In genomic region chr15:36501063-36501678, GRCh38 we compare ENCODE assay signal across 8 cellular contexts.
DNase-seq lines count a peak whose midpoint lies in the region; ATAC-seq lines count a peak whose summit lies in the region.

No MANE protein-coding gene starts in this region.

- CTCF ChIA-PET in CD4-positive, alpha-beta memory T cell (lab: Charles Lee; ENCODE audit: partially characterized antibody): no interaction called here

- H3K4me3 ChIP-seq in CD4-positive, alpha-beta memory T cell (ENCODE audit: low read length in 2 of 2): no peak overlapping the region
- H3K4me3 ChIP-seq in right cardiac atrium (ENCODE audit: low read length) (no peak overlapping the region), skeletal muscle cell (ENCODE audit: low read depth, low read length) (no peak overlapping the region)

- ATAC-seq in GM19023 (IDR thresholded peaks at IDR 0.05; ENCODE audit: unreplicated experiment) (peak; percentile 80), HG03439 (IDR thresholded peaks at IDR 0.05; ENCODE audit: unreplicated experiment) (peak; percentile 77), right cardiac atrium (peak; percentile 88 to 96), HG03457 (IDR thresholded peaks at IDR 0.05; ENCODE audit: unreplicated experiment) (no peak)

- no peaks in the 10 kb centered on the region for H3K36me3 Mint-ChIP-seq in CD4-positive, alpha-beta memory T cell

- intact Hi-C loops in CD4-positive, alpha-beta memory T cell (cut with micrococcal nuclease): loop anchor here (5.0 kb wide), 1 partner anchor 631 kb away; no protein-coding TSS in a partner anchor
- intact Hi-C loops in right cardiac atrium (cut with DNase I): loop anchor here in 1 of 4 donors (10.0 kb wide), 1 partner anchor 634 kb away; no protein-coding TSS in a partner anchor

- H3K27ac ChIP-seq in CD4-positive, alpha-beta memory T cell (ENCODE audit: low read depth, low read length): no peak overlapping the region
- no peak overlapping the region for H3K27ac ChIP-seq in right cardiac atrium (ENCODE audit: low read length)

- POLR2A ChIA-PET in CD4-positive, alpha-beta memory T cell (lab: Charles Lee; ENCODE audit: partially characterized antibody): no interaction called here

- H3K9me3 Mint-ChIP-seq in CD4-positive, alpha-beta memory T cell: no peaks in the 10 kb centered on the region

- peaks cover 3 to 6% of the 10 kb centered on the region in 2 donors for H3K27me3 Mint-ChIP-seq in CD4-positive, alpha-beta memory T cell

- no peaks in the 10 kb centered on the region for H3K27me3 ChIP-seq in CD4-positive, alpha-beta memory T cell (ENCODE audit: insufficient read depth, low read length)
- no peaks in the 10 kb centered on the region for H3K27me3 ChIP-seq in right cardiac atrium (ENCODE audit: control insufficient read depth, insufficient read depth)

- 25% methylated on average over 5 of the region's 5 CpGs for WGBS in right cardiac atrium

- no peak overlapping the region for H3K27ac Mint-ChIP-seq in CD4-positive, alpha-beta memory T cell

- peaks cover 0 to 2% (median 0%) of the 10 kb centered on the region in 4 donors for H3K4me1 Mint-ChIP-seq in CD4-positive, alpha-beta memory T cell

- H3K4me1 ChIP-seq in CD4-positive, alpha-beta memory T cell (ENCODE audit: insufficient read depth, low read length): no peaks in the 10 kb centered on the region
- H3K4me1 ChIP-seq in right cardiac atrium (ENCODE audit: control insufficient read depth, insufficient read depth, low read length): no peaks in the 10 kb centered on the region

- H3K4me3 Mint-ChIP-seq in CD4-positive, alpha-beta memory T cell: no peak overlapping the region

- DNase-seq in CD4-positive, alpha-beta memory T cell: peak in 4 of 5 donors; percentile 7 to 11 (median 10)
- DNase-seq in NCI-H460 (ENCODE audit: extremely low read depth, low read depth) (peak; percentile 69), amygdala (lab: John Stamatoyannopoulos, UW) (peak in 35 of 56 donors; percentile 0 to 71 (median 10)), right cardiac atrium (no peak), skeletal muscle cell (ENCODE audit: low read depth) (peak; percentile 25)

- no peaks in the 10 kb centered on the region for H3K36me3 ChIP-seq in CD4-positive, alpha-beta memory T cell (ENCODE audit: insufficient read depth, low read length)

- H3K9me3 ChIP-seq in CD4-positive, alpha-beta memory T cell (ENCODE audit: control insufficient read depth in 1 of 2, low read length in 2 of 2): no peaks in the 10 kb centered on the region
- no peaks in the 10 kb centered on the region for H3K9me3 ChIP-seq in right cardiac atrium (ENCODE audit: control insufficient read depth, low read length)

Comparison
In these comparisons a context has a peak if more than half of its experiments do, and no peak if none do; other contexts are left out.
1. DNase-seq: peak in CD4-positive, alpha-beta memory T cell (4 of 5), NCI-H460 (single experiment), amygdala (35 of 56) and skeletal muscle cell (single experiment); none in right cardiac atrium (0 of 3).